ENCODE assay signal across 16 cellular contexts in genomic region chr11:134541951-134542350, GRCh38.
DNase-seq lines count a peak whose midpoint lies in the region; TF ChIP-seq lines count a peak whose summit lies in the region.
"Had no signal": no experiment of that assay in that cellular context is flagged by ENCODE, and none has a peak within 500 bp of the region (broad histone marks: within the 10 kb centered on the region; RNA-seq: fewer than 3 reads in every experiment).

No MANE protein-coding gene starts in this region.

- 98% methylated on average over 4 of the region's 4 CpGs for WGBS in smooth muscle cell (ENCODE audit: low lambda C conversion rate)

- peaks cover 5 to 27% (median 15%) of the 10 kb centered on the region in 10 experiments for H3K4me1 ChIP-seq in BLaER1 treated with 17β-estradiol and CSF1 and Interleukin-3, amounts not matched to agents 10 nM and 100 nM
- H3K4me1 ChIP-seq in smooth muscle cell (ENCODE audit: low read depth) = no peaks in the 10 kb centered on the region
- H3K4me1 ChIP-seq: A549 had no signal

- no peak overlapping the region for H3K27ac ChIP-seq in BLaER1 treated with 17β-estradiol and CSF1 and Interleukin-3, amounts not matched to agents 10 nM and 100 nM
- no peak overlapping the region for H3K27ac ChIP-seq in coronary artery
- H3K27ac ChIP-seq in smooth muscle cell (ENCODE audit: low read depth) = peak overlapping the region; percentile 19
- H3K27ac ChIP-seq: A549, HL-60 had no signal

- peak overlapping the region in 9 of 11 experiments; percentile 11 to 43 (median 29); a peak in 10 of 22 replicates for H3K4me2 ChIP-seq in BLaER1 treated with 17β-estradiol and CSF1 and Interleukin-3, amounts not matched to agents 10 nM and 100 nM
- H3K4me2 ChIP-seq in smooth muscle cell = no peak overlapping the region
- H3K4me2 ChIP-seq: A549 had no signal

- H3K27me3 ChIP-seq in BLaER1 treated with 17β-estradiol and CSF1 and Interleukin-3, amounts not matched to agents 10 nM and 100 nM = peaks cover 0 to 7% (median 0%) of the 10 kb centered on the region in 11 experiments; a peak in 2 of 22 replicates
- H3K27me3 ChIP-seq in smooth muscle cell (ENCODE audit: low read depth) = no peaks in the 10 kb centered on the region

- H3K36me3 ChIP-seq in BLaER1 treated with 17β-estradiol and CSF1 and Interleukin-3, amounts not matched to agents 10 nM and 100 nM = no peaks in the 10 kb centered on the region
- no peaks in the 10 kb centered on the region for H3K36me3 ChIP-seq in smooth muscle cell (ENCODE audit: low read depth)

- peaks cover 0 to 11% (median 0%) of the 10 kb centered on the region in 11 experiments; a peak in 3 of 22 replicates for H3K9me3 ChIP-seq in BLaER1 treated with 17β-estradiol and CSF1 and Interleukin-3, amounts not matched to agents 10 nM and 100 nM (replicated peaks in 1 of 11)
- H3K9me3 ChIP-seq in smooth muscle cell (replicated peaks; ENCODE audit: low read depth) = no peaks in the 10 kb centered on the region
- H3K9me3 ChIP-seq: A549 had no signal

- H3K79me2 ChIP-seq in smooth muscle cell (ENCODE audit: low read depth) = no peaks in the 10 kb centered on the region

- peaks cover 0 to 36% (median 0%) of the 10 kb centered on the region in 11 experiments; a peak in 3 of 22 replicates for H4K20me1 ChIP-seq in BLaER1 treated with 17β-estradiol and CSF1 and Interleukin-3, amounts not matched to agents 10 nM and 100 nM
- no peaks in the 10 kb centered on the region for H4K20me1 ChIP-seq in smooth muscle cell (ENCODE audit: low read depth)

- no peak for TF ChIP-seq POLR2A in erythroblast (IDR thresholded peaks at IDR 0.05; ENCODE audit: low read length)

- H2AFZ ChIP-seq in smooth muscle cell (ENCODE audit: low read depth) = no peak overlapping the region

- no peak overlapping the region for H3K4me3 ChIP-seq in BLaER1 treated with 17β-estradiol and CSF1 and Interleukin-3, amounts not matched to agents 10 nM and 100 nM
- H3K4me3 ChIP-seq in coronary artery (no peak overlapping the region), smooth muscle cell (no peak overlapping the region)
- H3K4me3 ChIP-seq: A549 had no signal

- DNase-seq in coronary artery (ENCODE audit: low spot score) = peak; percentile 62
- DNase-seq in mesenteric fat pad (ENCODE audit: low spot score) = peak; percentile 51
- no peak for DNase-seq in smooth muscle cell (lab: John Stamatoyannopoulos, UW; ENCODE audit: unreplicated experiment)
- DNase-seq in DMS153 (lab: John Stamatoyannopoulos, UW) = no peak
- no peak for DNase-seq in stimulated activated CD4-positive, alpha-beta T cell treated with anti-CD3 and anti-CD28 coated beads, Interleukin-2, amount 100 ng/mL, for 48 hours
- no peak for DNase-seq in erythroblast (lab: John Stamatoyannopoulos, UW)
- DNase-seq: CD4-positive, alpha-beta memory T cell; NCI-H1417; NCI-H187 treated with DMSO at 0.1 percent for 48 hours; NCI-H2227 treated with DMSO at 0.1 percent for 48 hours; NCI-H510A treated with DMSO at 0.1 percent for 48 hours; NCI-H774; Right ventricle myocardium superior had no signal

- H3K9ac ChIP-seq in BLaER1 treated with 17β-estradiol and CSF1 and Interleukin-3, amounts not matched to agents 10 nM and 100 nM = no peak overlapping the region
- H3K9ac ChIP-seq in smooth muscle cell (ENCODE audit: low read depth) = no peak overlapping the region

- TF ChIP-seq CTCF in coronary artery (IDR thresholded peaks at IDR 0.05) = no peak
- no peak for TF ChIP-seq CTCF in smooth muscle cell (IDR thresholded peaks at IDR 0.05; ENCODE audit: borderline replicate concordance, insufficient read depth, poor library complexity, severe bottlenecking)

- H3F3A ChIP-seq in smooth muscle cell (ENCODE audit: low read depth) = no peaks in the 10 kb centered on the region

Comparison
In these comparisons a context has a peak if more than half of its experiments do, and no peak if none do; other contexts are left out.
1. DNase-seq: peak in coronary artery (single experiment) and mesenteric fat pad (single experiment); none in smooth muscle cell (single experiment), DMS153 (single experiment), stimulated activated CD4-positive, alpha-beta T cell treated with anti-CD3 and anti-CD28 coated beads, Interleukin-2, amount 100 ng/mL, for 48 hours (0 of 2) and erythroblast (0 of 2).